In the genomic region with DNA sequence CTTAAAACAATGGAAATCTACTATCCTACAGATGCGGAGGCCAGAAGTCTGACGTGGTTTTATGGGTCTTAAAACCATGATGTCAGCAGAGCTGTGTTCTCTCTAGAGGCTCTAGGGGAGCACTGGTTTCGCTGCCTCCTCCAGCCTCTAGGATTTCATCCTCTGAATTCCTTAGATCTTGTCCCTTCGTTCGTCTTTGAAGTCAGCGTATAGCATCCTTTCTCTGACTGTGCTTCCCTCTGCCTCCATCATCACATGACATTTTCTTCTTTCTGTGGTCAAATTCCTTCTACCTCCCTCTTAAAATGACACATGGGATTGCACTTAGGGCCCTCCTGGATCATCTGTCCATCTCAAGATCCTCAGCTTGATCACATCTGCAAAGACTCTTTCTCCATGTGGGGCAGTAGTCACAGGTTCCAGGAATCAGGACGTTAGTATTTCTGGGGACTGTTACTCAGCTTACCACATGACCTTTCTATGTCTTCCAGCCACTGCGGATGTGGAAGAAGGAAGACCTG, we compare ENCODE assay signal across 20 cellular contexts.
"Had no signal": no experiment of that assay in that cellular context is flagged by ENCODE, and none has a peak within 500 bp of the region (broad histone marks: within the 10 kb centered on the region; RNA-seq: fewer than 3 reads in every experiment).

No MANE protein-coding gene starts in this region.

- H3K27ac Mint-ChIP-seq: brain; stimulated activated naive CD8-positive, alpha-beta T cell treated with anti-CD3 and anti-CD28 coated beads, Interleukin-15, Interleukin-2, amounts not matched to agents 100 ng/mL and 50 ng/mL, for 24 hours had no signal

- H3K27me3 ChIP-seq: dorsolateral prefrontal cortex, ovary, testis, upper lobe of left lung had no signal

- H3K4me1 ChIP-seq: testis, upper lobe of left lung had no signal

- ATAC-seq: left cardiac atrium; naive thymus-derived CD4-positive, alpha-beta T cell; psoas muscle; right cardiac atrium had no signal

- H3K27me3 Mint-ChIP-seq: stimulated activated naive CD8-positive, alpha-beta T cell treated with anti-CD3 and anti-CD28 coated beads, Interleukin-15, Interleukin-2, amounts not matched to agents 100 ng/mL and 50 ng/mL, for 24 hours had no signal

- H3K4me3 Mint-ChIP-seq: brain; stimulated activated naive CD8-positive, alpha-beta T cell treated with anti-CD3 and anti-CD28 coated beads, Interleukin-15, Interleukin-2, amounts not matched to agents 100 ng/mL and 50 ng/mL, for 24 hours had no signal

- DNase-seq: activated CD4-positive, alpha-beta T cell treated with anti-CD3 and anti-CD28 coated beads, Interleukin-2, amount 50 U/mL, for 1 hour; activated naive CD4-positive, alpha-beta T cell; anterior cingulate cortex; caudate nucleus; dorsolateral prefrontal cortex; foreskin fibroblast; glutamatergic neuron; hippocampal formation; left cardiac atrium; mesenchymal stem cell; naive thymus-derived CD4-positive, alpha-beta T cell; ovary; psoas muscle; right cardiac atrium; stimulated activated CD4-positive, alpha-beta T cell treated with anti-CD3 and anti-CD28 coated beads, Interleukin-2, amount 100 ng/mL, for 24 hours; T-helper 2 cell; testis had no signal

- H3K9me3 ChIP-seq: ovary, psoas muscle, testis had no signal

- H3K27ac ChIP-seq: dorsolateral prefrontal cortex, ovary, psoas muscle, testis, upper lobe of left lung had no signal

- H3K4me3 ChIP-seq: dorsolateral prefrontal cortex, ovary, psoas muscle, testis, upper lobe of left lung had no signal

- H3K36me3 ChIP-seq: ovary, upper lobe of left lung had no signal
